Comparison of ENCODE assay signal across 8 cellular contexts in the genomic region with DNA sequence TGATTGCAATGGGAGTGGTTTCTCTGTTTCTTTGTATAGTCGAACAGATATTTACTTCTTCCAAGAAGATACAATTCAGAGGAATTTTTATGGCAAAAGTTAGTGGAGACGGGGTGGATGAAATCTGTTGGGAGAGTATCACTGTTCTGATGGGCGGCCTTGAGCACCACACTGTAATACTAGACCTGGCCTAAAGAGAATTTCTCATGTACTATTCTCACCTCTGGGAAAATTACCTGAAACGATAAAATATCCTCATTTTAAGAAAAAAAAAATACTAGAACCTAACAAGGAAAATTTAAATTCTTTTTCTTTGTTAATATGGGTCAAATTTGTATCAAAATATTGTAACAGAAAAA. TPM values are rescaled to one million over a fixed set of nuclear protein-coding genes. Genes with fewer than 3 reads are reported as not detected.
DNase-seq lines count a peak whose midpoint lies in the region; ATAC-seq, FAIRE-seq and TF ChIP-seq lines count a peak whose summit lies in the region.
"Not testable (repeated sequence)": the region's sequence is repeated elsewhere in the genome, so short reads cannot be mapped to it uniquely, and the experiment has no call there.
"Had no signal": no experiment of that assay in that cellular context is flagged by ENCODE, and none has a peak within 500 bp of the region (broad histone marks: within the 10 kb centered on the region; RNA-seq: fewer than 3 reads in every experiment).

No MANE protein-coding gene starts in this region.

- intact Hi-C loops in mammary epithelial cell (cut with micrococcal nuclease); HepG2 (cut with micrococcal nuclease; ENCODE audit: unreplicated experiment): not testable (repeated sequence)
- intact Hi-C loops in heart right ventricle (cut with DNase I): loop anchor here in 1 of 10 donors (5.0 kb wide), 1 partner anchor 39 kb away; the partner anchor contains the start of gene AKR1C2

- 2 to 10% methylated on average over 3 to 4 of the region's 4 CpGs for WGBS in GM23248 (ENCODE audit: low coverage in 1 of 2, low lambda C conversion rate in 2 of 2, missing lambda C conversion rate in 2 of 2), 2 experiments
- WGBS in mammary epithelial cell (ENCODE audit: low coverage, missing lambda C conversion rate): 45% methylated on average over 3 of the region's 4 CpGs
- WGBS in heart right ventricle, 2 donors: 56 to 94% methylated on average over 2 to 3 of the region's 4 CpGs
- WGBS in HepG2 (ENCODE audit: low lambda C conversion rate): 2% methylated on average over 3 of the region's 4 CpGs

- not testable (repeated sequence) for BruUV-seq in mammary epithelial cell (replicated peaks; lab: Mats Ljungman, UMichigan)
- BruUV-seq in HepG2 (replicated peaks; lab: Mats Ljungman, UMichigan): TSS peak; percentile 65

- not testable (repeated sequence) for H3K9me2 ChIP-seq in GM23248 (ENCODE audit: insufficient read depth)

- H3K27me3 Mint-ChIP-seq in neural progenitor cell (ENCODE audit: insufficient read depth, low read depth): not testable (repeated sequence)

- peak in 5 of 8 donors; percentile 42 to 65 (median 60) for ATAC-seq in heart right ventricle
- peak; percentile 78 for ATAC-seq in HepG2

- H3F3A ChIP-seq in GM23248 (ENCODE audit: insufficient read depth); neural progenitor cell (ENCODE audit: low read depth): not testable (repeated sequence)

- H3K9me3 Mint-ChIP-seq in neural progenitor cell: not testable (repeated sequence)

- H3K27ac ChIP-seq in GM23248 (peak overlapping the region; percentile 87), mammary epithelial cell (ENCODE audit: insufficient read depth, low read depth, low read length) (peak overlapping the region; percentile 60), heart right ventricle (peak overlapping the region in 3 of 10 donors; percentile 26 to 43 (median 39)), HepG2 (ENCODE audit: extremely low read length, insufficient read depth, low read length) (peak overlapping the region; percentile 58)
- H3K27ac ChIP-seq in fibroblast of lung (ENCODE audit: insufficient read depth, low read length); neural progenitor cell; stomach smooth muscle (ENCODE audit: low read length): not testable (repeated sequence)

- TF ChIP-seq POLR2A in HepG2 (IDR thresholded peaks at IDR 0.05; ENCODE audit: insufficient read depth in 1 of 2, low read depth in 2 of 2, low read length in 2 of 2): not testable (repeated sequence)

- H3K4me2 ChIP-seq in GM23248 (ENCODE audit: unreplicated experiment): peak overlapping the region; percentile 86
- H3K4me2 ChIP-seq in mammary epithelial cell (ENCODE audit: insufficient read depth, low read depth, low read length): peak overlapping the region; percentile 55
- H3K4me2 ChIP-seq in fibroblast of lung (ENCODE audit: extremely low read depth, insufficient read depth, low read length): peak overlapping the region; percentile 85
- H3K4me2 ChIP-seq in HepG2 (ENCODE audit: low read depth, low read length): peak overlapping the region; percentile 77
- H3K4me2 ChIP-seq in neural progenitor cell: peak overlapping the region; percentile 52

- not testable (repeated sequence) for TF ChIP-seq CTCF in mammary epithelial cell (conservative IDR thresholded peaks at IDR 0.05 in 1 of 2, IDR thresholded peaks at IDR 0.05 in 1 of 2; ENCODE audit: extremely low read depth in 1 of 2, insufficient read depth in 1 of 2, low read depth in 1 of 2, low read length in 2 of 2); fibroblast of lung (conservative IDR thresholded peaks at IDR 0.05 in 1 of 2, IDR thresholded peaks at IDR 0.05 in 1 of 2; ENCODE audit: low read depth in 1 of 2, low read length in 2 of 2); heart right ventricle (IDR thresholded peaks at IDR 0.05); HepG2 (CRISPR knock-in tag; IDR thresholded peaks at IDR 0.05); neural progenitor cell (IDR thresholded peaks at IDR 0.05)

- peak overlapping the region; percentile 65 for H3K4me3 ChIP-seq in GM23248
- peak overlapping the region in 2 of 3 experiments; percentile 27 to 29 for H3K4me3 ChIP-seq in mammary epithelial cell (replicated peaks in 1 of 3; ENCODE audit: insufficient read depth in 1 of 3, low read depth in 2 of 3, low read length in 3 of 3)
- peak overlapping the region in 3 of 4 experiments; percentile 27 to 63 (median 59) for H3K4me3 ChIP-seq in fibroblast of lung (replicated peaks in 1 of 4; ENCODE audit: control extremely low read depth in 1 of 4, insufficient read depth in 1 of 4, low read depth in 3 of 4, low read length in 4 of 4)
- peak overlapping the region in 8 of 10 donors; percentile 18 to 50 (median 45) for H3K4me3 ChIP-seq in heart right ventricle
- H3K4me3 ChIP-seq in HepG2 (replicated peaks in 1 of 3; ENCODE audit: insufficient read depth in 1 of 3, low read depth in 2 of 3, low read length in 3 of 3): peak overlapping the region; percentile 56 to 72 (median 68); a peak in 5 of 6 replicates
- not testable (repeated sequence) for H3K4me3 ChIP-seq in neural progenitor cell
- H3K4me3 ChIP-seq in stomach smooth muscle (ENCODE audit: low read length in 2 of 2): peak overlapping the region; percentile 35 to 63

- TF ChIP-seq EP300 in HepG2 (IDR thresholded peaks at IDR 0.05; ENCODE audit: low read depth in 2 of 2, low read length in 2 of 2); HepG2 (CRISPR knock-in tag; IDR thresholded peaks at IDR 0.05; ENCODE audit: borderline replicate concordance): not testable (repeated sequence)

- peak overlapping the region; percentile 76 for H2AFZ ChIP-seq in GM23248
- H2AFZ ChIP-seq in mammary epithelial cell (ENCODE audit: low read depth, low read length): peak overlapping the region; percentile 74
- not testable (repeated sequence) for H2AFZ ChIP-seq in fibroblast of lung (ENCODE audit: low read length); HepG2 (ENCODE audit: low read length); neural progenitor cell (replicated peaks)

- H3K36me3 Mint-ChIP-seq in neural progenitor cell: not testable (repeated sequence)

- not testable (repeated sequence) for H3K27me3 ChIP-seq in GM23248 (replicated peaks; ENCODE audit: insufficient read depth); mammary epithelial cell (ENCODE audit: insufficient read depth, low read length); fibroblast of lung (ENCODE audit: control insufficient read depth, insufficient read depth, low read length); heart right ventricle; HepG2 (ENCODE audit: control insufficient read depth in 1 of 2, insufficient read depth in 2 of 2, low read length in 2 of 2); neural progenitor cell; stomach smooth muscle (ENCODE audit: control insufficient read depth in 1 of 2, insufficient read depth in 2 of 2, low read length in 2 of 2)

- POLR2A ChIA-PET in HepG2 (lab: Yijun Ruan, JAX): interaction anchor here (1.1 to 4.0 kb wide), 6 partner anchors 14 to 114 kb away, joined by 3 to 86 read pairs (median 6); no protein-coding TSS in a partner anchor

- H3K79me2 ChIP-seq in GM23248 (ENCODE audit: insufficient read depth); mammary epithelial cell (ENCODE audit: insufficient read depth, low read length); fibroblast of lung (ENCODE audit: control insufficient read depth, insufficient read depth, low read length); neural progenitor cell (ENCODE audit: low read depth): not testable (repeated sequence)
- peaks cover 41% of the 10 kb centered on the region for H3K79me2 ChIP-seq in HepG2 (ENCODE audit: insufficient read depth, low read length)

- CTCF ChIA-PET in mammary epithelial cell (lab: Charles Lee; ENCODE audit: low non-redundant PET): not testable (repeated sequence)
- CTCF ChIA-PET in HepG2 (lab: Yijun Ruan, JAX; ENCODE audit: low intra/inter-chr PET ratio, low total read pairs): interaction anchor here (1.1 kb wide), 1 partner anchor 114 kb away, joined by 3 read pairs; no protein-coding TSS in a partner anchor

- in situ Hi-C loops in GM23248 (cut with MboI); mammary epithelial cell (cut with MboI; ENCODE audit: low sequenced_read_pairs in 2 of 2); HepG2 (cut with HindIII; ENCODE audit: extremely low pct_ligation_motif_present, low pct_unique_long_range_greater_than_20kb): not testable (repeated sequence)

- H3K9me3 ChIP-seq in GM23248 (ENCODE audit: low read depth); mammary epithelial cell (replicated peaks; ENCODE audit: insufficient read depth, low read length); fibroblast of lung (ENCODE audit: control insufficient read depth, insufficient read depth, low read depth, low read length); heart right ventricle; HepG2 (ENCODE audit: low read length); neural progenitor cell (ENCODE audit: low read depth); stomach smooth muscle (ENCODE audit: control insufficient read depth in 2 of 2, low read length in 2 of 2): not testable (repeated sequence)

- DNase-seq in GM23248; mammary epithelial cell; fibroblast of lung (ENCODE audit: low read depth in 2 of 2); heart right ventricle; HepG2 (ENCODE audit: low spot score); neural progenitor cell (ENCODE audit: low spot score): not testable (repeated sequence)

- not testable (repeated sequence) for H3K27ac Mint-ChIP-seq in neural progenitor cell

- TF ChIP-seq RAD21 in HepG2 (CRISPR knock-in tag; IDR thresholded peaks at IDR 0.05): not testable (repeated sequence)

- H3K4me3 Mint-ChIP-seq in neural progenitor cell: not testable (repeated sequence)

- dilution Hi-C loops in mammary epithelial cell (cut with HindIII; ENCODE audit: low sequenced_read_pairs): not testable (repeated sequence)

- H3K9ac ChIP-seq in GM23248: peak overlapping the region; percentile 79
- not testable (repeated sequence) for H3K9ac ChIP-seq in mammary epithelial cell (ENCODE audit: insufficient read depth, low read length); fibroblast of lung (ENCODE audit: insufficient read depth, low read length); neural progenitor cell; stomach smooth muscle (ENCODE audit: low read length in 2 of 2)
- peak overlapping the region; percentile 76 for H3K9ac ChIP-seq in HepG2 (ENCODE audit: insufficient read depth, low read depth, low read length)

- H3K4me1 ChIP-seq in GM23248 (ENCODE audit: insufficient read depth) (peaks cover 16% of the 10 kb centered on the region), HepG2 (ENCODE audit: insufficient read depth, low read length) (peaks cover 26% of the 10 kb centered on the region)
- H3K4me1 ChIP-seq in mammary epithelial cell (ENCODE audit: insufficient read depth, low read length); fibroblast of lung (ENCODE audit: control insufficient read depth, extremely low read depth, insufficient read depth, low read length); heart right ventricle; neural progenitor cell; stomach smooth muscle (ENCODE audit: control insufficient read depth, insufficient read depth, low read length): not testable (repeated sequence)

- FAIRE-seq in HepG2 (lab: Jason Lieb, UNC): not testable (repeated sequence)

- H3K4me1 Mint-ChIP-seq in neural progenitor cell: not testable (repeated sequence)

- H3K36me3 ChIP-seq in GM23248 (ENCODE audit: low read depth); mammary epithelial cell (ENCODE audit: insufficient read depth, low read length); fibroblast of lung (ENCODE audit: control insufficient read depth, insufficient read depth, low read length); neural progenitor cell; stomach smooth muscle (ENCODE audit: control insufficient read depth in 2 of 2, insufficient read depth in 2 of 2, low read length in 2 of 2): not testable (repeated sequence)
- H3K36me3 ChIP-seq in heart right ventricle (peaks cover 0 to 12% (median 0%) of the 10 kb centered on the region in 9 donors), HepG2 (replicated peaks in 1 of 2; ENCODE audit: control insufficient read depth in 1 of 2, insufficient read depth in 2 of 2, low read length in 2 of 2) (peaks cover 3 to 10% of the 10 kb centered on the region in 2 experiments; a peak in 3 of 5 replicates)

- not testable (repeated sequence) for H4K20me1 ChIP-seq in GM23248 (ENCODE audit: insufficient read depth); mammary epithelial cell (ENCODE audit: insufficient read depth, low read length); fibroblast of lung (ENCODE audit: control insufficient read depth, extremely low read depth, insufficient read depth, low read length); neural progenitor cell (ENCODE audit: low read depth)
- H4K20me1 ChIP-seq in HepG2 (ENCODE audit: insufficient read depth, low read length): peaks cover 19% of the 10 kb centered on the region; the same call in 1 of the 2 replicates

RNA-seq across cellular contexts. Expression of gene AKR1C1, which starts 0.6 kb away (rescaled TPM):
- 23.8 and 39.4 TPM in 2 replicates for total RNA-seq in GM23248 (2014; rRNA removed; shearing (Covaris generic))
- polyA plus RNA-seq in GM23248 (2016; fragmentation: Nextera tagmentation; extraction: Ambion mirVana) (43.9 and 44.5 TPM in 2 replicates), mammary epithelial cell (62.4 TPM), fibroblast of lung (92.9 and 118 TPM in 2 replicates), heart right ventricle (100 to 1,000 TPM in 1 of 2 donors, 10 to 100 TPM in 1; 23.7 to 131 TPM), HepG2 (2011; rRNA removed) (885 and 948 TPM in 2 replicates)
- total RNA-seq in mammary epithelial cell (10 to 100 TPM in 1 of 2 donors, 1 to 10 TPM in 1; 7.5 to 18.4 TPM), fibroblast of lung (72.2 and 154 TPM in 2 replicates), heart right ventricle (10 to 100 TPM in 8 of 10 donors, 1 to 10 TPM in 2; 6.6 to 35.2 (median 13.4) TPM), HepG2 (2016; rRNA removed; fragmentation: Illumina TruSeq; extraction: Trizol) (2,238 and 3,445 TPM in 2 replicates), neural progenitor cell (ENCODE audit: low replicate concordance) (2.9 and 3.7 TPM in 2 replicates)
- polyA minus RNA-seq in mammary epithelial cell (45.4 TPM), fibroblast of lung (ENCODE audit: low replicate concordance) (75.1 and 81.9 TPM in 2 replicates)
- 52.0 and 60.0 TPM in 2 replicates for polyA plus RNA-seq in fibroblast of lung (2012)
- 260 and 286 TPM in 2 replicates for total RNA-seq in HepG2 (2016; cell fraction: cytosol; rRNA removed; fragmentation: Illumina TruSeq; extraction: Trizol; ENCODE audit: low read depth)
- total RNA-seq in HepG2 (2016; cell fraction: insoluble cytoplasmic fraction; rRNA removed; fragmentation: Illumina TruSeq; extraction: Trizol): 2,230 and 3,407 TPM in 2 replicates
- total RNA-seq in HepG2 (2016; cell fraction: membrane; rRNA removed; fragmentation: Illumina TruSeq; extraction: Trizol): 374 and 428 TPM in 2 replicates
- total RNA-seq in HepG2 (2016; cell fraction: nucleus; rRNA removed; fragmentation: Illumina TruSeq; extraction: Trizol): 793 and 846 TPM in 2 replicates
- polyA plus RNA-seq in HepG2 (2011; cell fraction: cytosol; rRNA removed): 828 and 865 TPM in 2 replicates
- polyA plus RNA-seq in HepG2 (2011; cell fraction: nucleus; rRNA removed): 305 and 371 TPM in 2 replicates
- 1,096 and 2,304 TPM in 2 replicates for polyA plus RNA-seq in HepG2 (2012)
- 300 and 314 TPM in 2 replicates for polyA plus RNA-seq in HepG2 (2016; cell fraction: cytosol; fragmentation: Illumina TruSeq; extraction: Trizol; ENCODE audit: low read depth)
- polyA plus RNA-seq in HepG2 (2016; cell fraction: insoluble cytoplasmic fraction; fragmentation: Illumina TruSeq; extraction: Trizol; ENCODE audit: low read depth): 3,286 and 3,327 TPM in 2 replicates
- polyA plus RNA-seq in HepG2 (2016; cell fraction: membrane; fragmentation: Illumina TruSeq; extraction: Trizol; ENCODE audit: low read depth): 290 and 331 TPM in 2 replicates
- 1,050 and 1,147 TPM in 2 replicates for polyA plus RNA-seq in HepG2 (2016; cell fraction: nucleus; fragmentation: Illumina TruSeq; extraction: Trizol; ENCODE audit: insufficient read depth, low read depth)
- polyA minus RNA-seq in HepG2 (2011; rRNA and poly(A)+ RNA removed; ENCODE audit: low replicate concordance): 2.0 and 396 TPM in 2 replicates
- polyA minus RNA-seq in HepG2 (2011; cell fraction: cytosol; rRNA and poly(A)+ RNA removed): 248 and 276 TPM in 2 replicates
- 488 and 587 TPM in 2 replicates for polyA minus RNA-seq in HepG2 (2011; cell fraction: nucleus; rRNA and poly(A)+ RNA removed)

RNA-seq across cellular contexts. Expression of gene AKR1C2, which starts 39.9 kb away (rescaled TPM):
- total RNA-seq in GM23248 (2014; rRNA removed; shearing (Covaris generic)): 9.6 and 13.7 TPM in 2 replicates
- polyA plus RNA-seq in GM23248 (2016; fragmentation: Nextera tagmentation; extraction: Ambion mirVana): 19.8 and 20.9 TPM in 2 replicates
- total RNA-seq in mammary epithelial cell: 10 to 100 TPM; 19.7 to 28.0 TPM
- 40.3 TPM for polyA plus RNA-seq in mammary epithelial cell
- polyA minus RNA-seq in mammary epithelial cell: 22.8 TPM
- 10.6 and 13.4 TPM in 2 replicates for total RNA-seq in fibroblast of lung
- 12.1 and 14.6 TPM in 2 replicates for polyA plus RNA-seq in fibroblast of lung
- 10.9 and 12.2 TPM in 2 replicates for polyA plus RNA-seq in fibroblast of lung (2012)
- 6.8 and 9.7 TPM in 2 replicates for polyA minus RNA-seq in fibroblast of lung (ENCODE audit: low replicate concordance)
- total RNA-seq in heart right ventricle: 10 to 100 TPM in 8 of 10 donors, 1 to 10 TPM in 2; 4.5 to 44.4 (median 20.5) TPM
- 10 to 100 TPM; 13.4 to 25.8 TPM for polyA plus RNA-seq in heart right ventricle
- total RNA-seq in HepG2 (2016; rRNA removed; fragmentation: Illumina TruSeq; extraction: Trizol): 900 and 1,454 TPM in 2 replicates
- total RNA-seq in HepG2 (2016; cell fraction: cytosol; rRNA removed; fragmentation: Illumina TruSeq; extraction: Trizol; ENCODE audit: low read depth): 163 and 172 TPM in 2 replicates
- 917 and 1,471 TPM in 2 replicates for total RNA-seq in HepG2 (2016; cell fraction: insoluble cytoplasmic fraction; rRNA removed; fragmentation: Illumina TruSeq; extraction: Trizol)
- 212 and 232 TPM in 2 replicates for total RNA-seq in HepG2 (2016; cell fraction: membrane; rRNA removed; fragmentation: Illumina TruSeq; extraction: Trizol)
- total RNA-seq in HepG2 (2016; cell fraction: nucleus; rRNA removed; fragmentation: Illumina TruSeq; extraction: Trizol): 280 and 324 TPM in 2 replicates
- polyA plus RNA-seq in HepG2 (2011; rRNA removed): 119 and 140 TPM in 2 replicates
- 90.1 and 101 TPM in 2 replicates for polyA plus RNA-seq in HepG2 (2011; cell fraction: cytosol; rRNA removed)
- polyA plus RNA-seq in HepG2 (2011; cell fraction: nucleus; rRNA removed): 40.5 and 42.4 TPM in 2 replicates
- 278 and 553 TPM in 2 replicates for polyA plus RNA-seq in HepG2 (2012)
- polyA plus RNA-seq in HepG2 (2016; cell fraction: cytosol; fragmentation: Illumina TruSeq; extraction: Trizol; ENCODE audit: low read depth): 180 and 201 TPM in 2 replicates
- polyA plus RNA-seq in HepG2 (2016; cell fraction: insoluble cytoplasmic fraction; fragmentation: Illumina TruSeq; extraction: Trizol; ENCODE audit: low read depth): 1,564 and 1,598 TPM in 2 replicates
- polyA plus RNA-seq in HepG2 (2016; cell fraction: membrane; fragmentation: Illumina TruSeq; extraction: Trizol; ENCODE audit: low read depth): 191 and 221 TPM in 2 replicates
- polyA plus RNA-seq in HepG2 (2016; cell fraction: nucleus; fragmentation: Illumina TruSeq; extraction: Trizol; ENCODE audit: insufficient read depth, low read depth): 438 and 449 TPM in 2 replicates
- 5.2 and 46.8 TPM in 2 replicates for polyA minus RNA-seq in HepG2 (2011; rRNA and poly(A)+ RNA removed; ENCODE audit: low replicate concordance)
- 39.8 and 42.3 TPM in 2 replicates for polyA minus RNA-seq in HepG2 (2011; cell fraction: cytosol; rRNA and poly(A)+ RNA removed)
- 57.6 and 75.3 TPM in 2 replicates for polyA minus RNA-seq in HepG2 (2011; cell fraction: nucleus; rRNA and poly(A)+ RNA removed)
- 1.8 and 4.7 TPM in 2 replicates for total RNA-seq in neural progenitor cell (ENCODE audit: low replicate concordance)
- total RNA-seq: CD4-positive, CD25-positive, alpha-beta regulatory T cell had no signal
- polyA plus RNA-seq: CD4-positive, CD25-positive, alpha-beta regulatory T cell had no signal
